Comparison of ENCODE assay signal across 15 cellular contexts in genomic region chr7:137546671-137547070, GRCh38.
"Had no signal": no experiment of that assay in that cellular context is flagged by ENCODE, and none has a peak within 500 bp of the region (broad histone marks: within the 10 kb centered on the region; RNA-seq: fewer than 3 reads in every experiment).

No MANE protein-coding gene starts in this region.

- H3K27me3 ChIP-seq: upper lobe of right lung had no signal

- ATAC-seq: activated CD8-positive, alpha-beta T cell treated with anti-CD3 and anti-CD28 coated beads for 36 hours; activated T-cell treated with anti-CD3 and anti-CD28 coated beads, Interleukin-2, amount 50 U/mL, for 4 hours; effector memory CD8-positive, alpha-beta T cell; right cardiac atrium; upper lobe of right lung had no signal

- H3K4me3 ChIP-seq: upper lobe of right lung had no signal

- H3K9me3 ChIP-seq: upper lobe of right lung had no signal

- H3K27ac ChIP-seq: epithelial cell of prostate, upper lobe of right lung had no signal

- H3K36me3 ChIP-seq: upper lobe of right lung had no signal

- DNase-seq: activated B cell treated with CpG ODN at 0.5 μM for 24 hours; activated CD4-positive, alpha-beta T cell treated with anti-CD3 and anti-CD28 coated beads for 48 hours; activated CD8-positive, alpha-beta T cell treated with anti-CD3 and anti-CD28 coated beads for 36 hours; activated effector memory CD4-positive, alpha-beta T cell treated with Interleukin-2 at 50 U/mL for 16 hours; activated T-cell treated with anti-CD3 and anti-CD28 coated beads, Interleukin-2, amount 50 U/mL, for 4 hours; amniotic stem cell; effector memory CD8-positive, alpha-beta T cell; foreskin melanocyte; kidney glomerular epithelial cell; nephron progenitor cell; occipital lobe; T-helper 2 cell; upper lobe of right lung had no signal
